ENCODE assay signal across 1 cellular context in genomic region chr6:3287976-3288707, GRCh38.
TF ChIP-seq lines count a peak whose summit lies in the region.

No MANE protein-coding gene starts in this region.

TF ChIP-seq in K562, 482 proteins besides CTCF, POLR2A, EP300 and RAD21 (continues in another document):
- TF ChIP-seq RBM25 (IDR thresholded peaks at IDR 0.05; ENCODE audit: low read depth, low read length, severe bottlenecking) (no peak), HNRNPH1 (optimal IDR thresholded peaks at IDR 0.05; ENCODE audit: low read depth, low read length) (no peak), ZNF197 (CRISPR knock-in tag; IDR thresholded peaks at IDR 0.05; ENCODE audit: low read depth) (peak; percentile 81; the same call in 1 of the 2 replicates), HDAC1 (IDR thresholded peaks at IDR 0.05) (peak in 1 of 2 experiments; percentile 99; a peak in 3 of 4 replicates), HNRNPK (IDR thresholded peaks at IDR 0.05; ENCODE audit: low read depth, low read length, poor library complexity, severe bottlenecking) (no peak), HOMEZ (CRISPR knock-in tag; IDR thresholded peaks at IDR 0.05) (no peak), HDAC8 (tag; IDR thresholded peaks at IDR 0.05) (no peak), NR2C2 (CRISPR knock-in tag; IDR thresholded peaks at IDR 0.05) (no peak), NR2C2 (tag; IDR thresholded peaks at IDR 0.05) (0 out of 2 replicates have a peak, but pooled peaks have one; percentile 36), RUNX1 (IDR thresholded peaks at IDR 0.05; ENCODE audit: low read depth) (peak; percentile 89; the same call in 1 of the 2 replicates), PML (IDR thresholded peaks at IDR 0.05; ENCODE audit: low read length) (peak; percentile 99), ETV1 (tag; conservative IDR thresholded peaks at IDR 0.05; ENCODE audit: low read depth) (0 out of 2 replicates have a peak, but pooled peaks have one; percentile 35), ARID1B (IDR thresholded peaks at IDR 0.05) (peak; percentile 99), BRD4 (IDR thresholded peaks at IDR 0.05) (no peak), AFF1 (IDR thresholded peaks at IDR 0.05; ENCODE audit: low read depth in 1 of 2, partially characterized antibody in 2 of 2) (peak in 1 of 2 experiments; percentile 71), NFE2 (IDR thresholded peaks at IDR 0.05; ENCODE audit: low read depth) (peak; percentile 57), TAF1 (IDR thresholded peaks at IDR 0.05; ENCODE audit: control insufficient read depth, extremely low read depth, insufficient read depth, low read length, severe bottlenecking) (peak; percentile 69), MYBL2 (IDR thresholded peaks at IDR 0.05; ENCODE audit: low read depth) (no peak), MYBL2 (CRISPR knock-in tag; IDR thresholded peaks at IDR 0.05; ENCODE audit: borderline replicate concordance) (no peak), HINFP (tag; conservative IDR thresholded peaks at IDR 0.05; ENCODE audit: low read depth) (no peak), JUND (IDR thresholded peaks at IDR 0.05; ENCODE audit: borderline replicate concordance, low read depth, low read length) (peak; percentile 77), JUND (tag; IDR thresholded peaks at IDR 0.05; ENCODE audit: borderline replicate concordance, low read depth, low read length) (peak; percentile 54; the same call in 1 of the 3 replicates), SMARCC2 (IDR thresholded peaks at IDR 0.05; ENCODE audit: low read depth) (peak; percentile 88), HMBOX1 (IDR thresholded peaks at IDR 0.05) (peak; percentile 93), CCNT2 (IDR thresholded peaks at IDR 0.05; ENCODE audit: borderline replicate concordance, extremely low read depth, insufficient read length, low read depth, low read length) (peak; percentile 65), LCOR (CRISPR knock-in tag; IDR thresholded peaks at IDR 0.05) (peak; percentile 60; the same call in 1 of the 2 replicates), IFI16 (CRISPR knock-in tag; IDR thresholded peaks at IDR 0.05) (no peak), BRD9 (IDR thresholded peaks at IDR 0.05; ENCODE audit: low read depth, partially characterized antibody) (peak; percentile 54), CTBP1 (IDR thresholded peaks at IDR 0.05; ENCODE audit: borderline replicate concordance) (peak; percentile 90), CC2D1A (IDR thresholded peaks at IDR 0.05) (peak; percentile 97), HDAC2 (IDR thresholded peaks at IDR 0.05) (peak; percentile 99), KAT2B (IDR thresholded peaks at IDR 0.05; ENCODE audit: low read depth, low read length) (no peak), ZNF175 (CRISPR knock-in tag; IDR thresholded peaks at IDR 0.05; ENCODE audit: low read depth) (peak; percentile 38; the same call in 1 of the 2 replicates), DACH1 (IDR thresholded peaks at IDR 0.05; ENCODE audit: partially characterized antibody) (peak; percentile 64), ZNF766 (CRISPR knock-in tag; conservative IDR thresholded peaks at IDR 0.05) (peak; percentile 84), MYNN (IDR thresholded peaks at IDR 0.05) (peak; percentile 82), MYNN (CRISPR knock-in tag; IDR thresholded peaks at IDR 0.05) (no peak), SMAD3 (CRISPR knock-in tag; conservative IDR thresholded peaks at IDR 0.05) (peak; percentile 52; the same call in 1 of the 2 replicates), BHLHE40 (IDR thresholded peaks at IDR 0.05; ENCODE audit: low read length) (peak; percentile 72), TARDBP (IDR thresholded peaks at IDR 0.05) (0 out of 2 replicates have a peak, but pooled peaks have one; percentile 78), HNRNPLL (IDR thresholded peaks at IDR 0.05; ENCODE audit: low read depth, low read length, poor library complexity, severe bottlenecking) (no peak), PYGO2 (tag; IDR thresholded peaks at IDR 0.05) (peak; percentile 78), HNRNPL (IDR thresholded peaks at IDR 0.05; ENCODE audit: low read depth, low read length) (no peak), CBX3 (IDR thresholded peaks at IDR 0.05; ENCODE audit: borderline replicate concordance in 1 of 2, low read length in 2 of 2) (peak in 1 of 2 experiments; percentile 65; a peak in 1 of 3 replicates), BDP1 (IDR thresholded peaks at IDR 0.05; ENCODE audit: insufficient read depth, insufficient read length) (no peak), ZC3H4 (CRISPR knock-in tag; IDR thresholded peaks at IDR 0.05; ENCODE audit: borderline replicate concordance) (no peak), MAZ (CRISPR knock-in tag; conservative IDR thresholded peaks at IDR 0.05 in 1 of 2, IDR thresholded peaks at IDR 0.05 in 1 of 2) (peak; percentile 64 to 78), MAX (CRISPR knock-in tag; IDR thresholded peaks at IDR 0.05) (no peak), ZNF134 (CRISPR knock-in tag; conservative IDR thresholded peaks at IDR 0.05) (peak; percentile 82)
- TF ChIP-seq, protein P1, sequence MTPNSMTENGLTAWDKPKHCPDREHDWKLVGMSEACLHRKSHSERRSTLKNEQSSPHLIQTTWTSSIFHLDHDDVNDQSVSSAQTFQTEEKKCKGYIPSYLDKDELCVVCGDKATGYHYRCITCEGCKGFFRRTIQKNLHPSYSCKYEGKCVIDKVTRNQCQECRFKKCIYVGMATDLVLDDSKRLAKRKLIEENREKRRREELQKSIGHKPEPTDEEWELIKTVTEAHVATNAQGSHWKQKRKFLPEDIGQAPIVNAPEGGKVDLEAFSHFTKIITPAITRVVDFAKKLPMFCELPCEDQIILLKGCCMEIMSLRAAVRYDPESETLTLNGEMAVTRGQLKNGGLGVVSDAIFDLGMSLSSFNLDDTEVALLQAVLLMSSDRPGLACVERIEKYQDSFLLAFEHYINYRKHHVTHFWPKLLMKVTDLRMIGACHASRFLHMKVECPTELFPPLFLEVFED (CRISPR knock-in tag; conservative IDR thresholded peaks at IDR 0.05) = 0 out of 2 replicates have a peak, but pooled peaks have one; percentile 59
- TF ChIP-seq, protein P2, sequence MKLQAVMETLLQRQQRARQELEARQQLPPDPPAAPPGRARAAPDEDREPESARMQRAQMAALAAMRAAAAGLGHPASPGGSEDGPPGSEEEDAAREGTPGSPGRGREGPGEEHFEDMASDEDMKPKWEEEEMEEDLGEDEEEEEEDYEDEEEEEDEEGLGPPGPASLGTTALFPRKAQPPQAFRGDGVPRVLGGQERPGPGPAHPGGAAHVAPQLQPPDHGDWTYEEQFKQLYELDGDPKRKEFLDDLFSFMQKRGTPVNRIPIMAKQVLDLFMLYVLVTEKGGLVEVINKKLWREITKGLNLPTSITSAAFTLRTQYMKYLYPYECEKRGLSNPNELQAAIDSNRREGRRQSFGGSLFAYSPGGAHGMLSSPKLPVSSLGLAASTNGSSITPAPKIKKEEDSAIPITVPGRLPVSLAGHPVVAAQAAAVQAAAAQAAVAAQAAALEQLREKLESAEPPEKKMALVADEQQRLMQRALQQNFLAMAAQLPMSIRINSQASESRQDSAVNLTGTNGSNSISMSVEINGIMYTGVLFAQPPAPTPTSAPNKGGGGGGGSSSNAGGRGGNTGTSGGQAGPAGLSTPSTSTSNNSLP (IDR thresholded peaks at IDR 0.05; ENCODE audit: borderline replicate concordance, low read depth, low read length) = peak; percentile 88; the same call in 1 of the 2 replicates
- TF ChIP-seq, protein P3, sequence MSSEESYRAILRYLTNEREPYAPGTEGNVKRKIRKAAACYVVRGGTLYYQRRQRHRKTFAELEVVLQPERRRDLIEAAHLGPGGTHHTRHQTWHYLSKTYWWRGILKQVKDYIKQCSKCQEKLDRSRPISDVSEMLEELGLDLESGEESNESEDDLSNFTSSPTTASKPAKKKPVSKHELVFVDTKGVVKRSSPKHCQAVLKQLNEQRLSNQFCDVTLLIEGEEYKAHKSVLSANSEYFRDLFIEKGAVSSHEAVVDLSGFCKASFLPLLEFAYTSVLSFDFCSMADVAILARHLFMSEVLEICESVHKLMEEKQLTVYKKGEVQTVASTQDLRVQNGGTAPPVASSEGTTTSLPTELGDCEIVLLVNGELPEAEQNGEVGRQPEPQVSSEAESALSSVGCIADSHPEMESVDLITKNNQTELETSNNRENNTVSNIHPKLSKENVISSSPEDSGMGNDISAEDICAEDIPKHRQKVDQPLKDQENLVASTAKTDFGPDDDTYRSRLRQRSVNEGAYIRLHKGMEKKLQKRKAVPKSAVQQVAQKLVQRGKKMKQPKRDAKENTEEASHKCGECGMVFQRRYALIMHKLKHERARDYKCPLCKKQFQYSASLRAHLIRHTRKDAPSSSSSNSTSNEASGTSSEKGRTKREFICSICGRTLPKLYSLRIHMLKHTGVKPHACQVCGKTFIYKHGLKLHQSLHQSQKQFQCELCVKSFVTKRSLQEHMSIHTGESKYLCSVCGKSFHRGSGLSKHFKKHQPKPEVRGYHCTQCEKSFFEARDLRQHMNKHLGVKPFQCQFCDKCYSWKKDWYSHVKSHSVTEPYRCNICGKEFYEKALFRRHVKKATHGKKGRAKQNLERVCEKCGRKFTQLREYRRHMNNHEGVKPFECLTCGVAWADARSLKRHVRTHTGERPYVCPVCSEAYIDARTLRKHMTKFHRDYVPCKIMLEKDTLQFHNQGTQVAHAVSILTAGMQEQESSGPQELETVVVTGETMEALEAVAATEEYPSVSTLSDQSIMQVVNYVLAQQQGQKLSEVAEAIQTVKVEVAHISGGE (CRISPR knock-in tag; IDR thresholded peaks at IDR 0.05) = peak in 1 of 3 experiments; percentile 80; a peak in 1 of 6 replicates
- TF ChIP-seq, protein P4, sequence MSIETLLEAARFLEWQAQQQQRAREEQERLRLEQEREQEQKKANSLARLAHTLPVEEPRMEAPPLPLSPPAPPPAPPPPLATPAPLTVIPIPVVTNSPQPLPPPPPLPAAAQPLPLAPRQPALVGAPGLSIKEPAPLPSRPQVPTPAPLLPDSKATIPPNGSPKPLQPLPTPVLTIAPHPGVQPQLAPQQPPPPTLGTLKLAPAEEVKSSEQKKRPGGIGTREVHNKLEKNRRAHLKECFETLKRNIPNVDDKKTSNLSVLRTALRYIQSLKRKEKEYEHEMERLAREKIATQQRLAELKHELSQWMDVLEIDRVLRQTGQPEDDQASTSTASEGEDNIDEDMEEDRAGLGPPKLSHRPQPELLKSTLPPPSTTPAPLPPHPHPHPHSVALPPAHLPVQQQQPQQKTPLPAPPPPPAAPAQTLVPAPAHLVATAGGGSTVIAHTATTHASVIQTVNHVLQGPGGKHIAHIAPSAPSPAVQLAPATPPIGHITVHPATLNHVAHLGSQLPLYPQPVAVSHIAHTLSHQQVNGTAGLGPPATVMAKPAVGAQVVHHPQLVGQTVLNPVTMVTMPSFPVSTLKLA (conservative IDR thresholded peaks at IDR 0.05) = peak in 1 of 2 experiments; percentile 75; a peak in 2 of 4 replicates
